Comparison of ENCODE assay signal across 20 cellular contexts in the genomic region with DNA sequence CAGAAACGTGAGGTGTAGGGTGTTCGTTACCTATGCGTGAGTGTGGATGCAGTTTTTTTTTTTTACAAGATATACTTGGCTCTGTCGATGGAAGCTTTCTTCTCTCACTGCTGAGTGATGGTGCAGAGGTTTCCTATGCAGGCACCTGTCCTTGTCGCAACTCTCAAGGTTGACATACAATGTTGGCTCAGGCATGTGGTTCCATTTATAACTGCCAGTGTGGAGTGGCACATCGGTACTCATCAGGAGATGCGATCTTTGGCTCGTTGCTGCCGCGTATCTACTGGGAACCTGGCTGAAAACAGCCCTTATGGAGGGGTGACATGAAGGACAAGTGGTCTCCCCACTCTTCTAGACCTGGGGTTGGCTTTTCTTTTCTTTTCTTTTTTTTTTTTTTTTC.
"Had no signal": no experiment of that assay in that cellular context is flagged by ENCODE, and none has a peak within 500 bp of the region (broad histone marks: within the 10 kb centered on the region; RNA-seq: fewer than 3 reads in every experiment).

No MANE protein-coding gene starts in this region.

- ATAC-seq: Panc1, PC-3 had no signal

- H3K27me3 ChIP-seq: SJSA1 had no signal

- H3K9me3 ChIP-seq: SJSA1 had no signal

- H3K4me3 ChIP-seq: SJSA1, SK-N-MC had no signal

- H3K36me3 ChIP-seq: SJSA1 had no signal

- H3K4me1 ChIP-seq: SJSA1 had no signal

- DNase-seq: KBM-7, MV-4-11, NCI-H1048, NCI-H1105, NCI-H1436 treated with DMSO at 0.1 percent for 48 hours, NCI-H1694, NCI-H187 treated with DMSO at 0.1 percent for 48 hours, NCI-H2029 treated with DMSO at 0.1 percent for 48 hours, NCI-H2171, NCI-H226, NCI-H446, NCI-H510A, NCI-H69, NCI-H774, PC-3, SIG-M5 had no signal

- H3K27ac ChIP-seq: RWPE1, SJSA1, SK-N-MC had no signal
